15 cellular contexts compared by ENCODE assay signal in genomic region chr9:124980434-124980833, GRCh38. TPM values are rescaled to one million over a fixed set of nuclear protein-coding genes. Genes with fewer than 3 reads are reported as not detected.
DNase-seq lines count a peak whose midpoint lies in the region; TF ChIP-seq lines count a peak whose summit lies in the region.
"Had no signal": no experiment of that assay in that cellular context is flagged by ENCODE, and none has a peak within 500 bp of the region (broad histone marks: within the 10 kb centered on the region; RNA-seq: fewer than 3 reads in every experiment).

No MANE protein-coding gene starts in this region.

- no peaks in the 10 kb centered on the region for H3K9me3 Mint-ChIP-seq in nephron
- H3K9me3 Mint-ChIP-seq: CD4-positive, alpha-beta memory T cell; GM23338; H9 had no signal

- H3K27me3 ChIP-seq in tibial artery = no peaks in the 10 kb centered on the region

- TF ChIP-seq CTCF in epithelial cell of proximal tubule (conservative IDR thresholded peaks at IDR 0.05; ENCODE audit: low read depth, low read length) (no peak), nephron (IDR thresholded peaks at IDR 0.05; ENCODE audit: unreplicated experiment in 3 of 3) (no peak), tibial artery (IDR thresholded peaks at IDR 0.05) (no peak)

- H3K4me3 ChIP-seq in epithelial cell of proximal tubule (ENCODE audit: low read depth, low read length) (no peak overlapping the region), tibial artery (no peak overlapping the region)
- H3K4me3 ChIP-seq: GM23338 had no signal

- no peaks in the 10 kb centered on the region for H3K4me1 ChIP-seq in tibial artery

- no peaks in the 10 kb centered on the region for H3K9me3 ChIP-seq in tibial artery

- peaks cover 24% of the 10 kb centered on the region for H3K36me3 Mint-ChIP-seq in nephron (ENCODE audit: low read depth)

- H3K27ac ChIP-seq in tibial artery = no peak overlapping the region

- H3K36me3 ChIP-seq in tibial artery = peaks cover 8 to 14% (median 12%) of the 10 kb centered on the region in 3 donors

- H3K27ac Mint-ChIP-seq in nephron = peak overlapping the region; percentile 32 to 47 (median 40)
- H3K27ac Mint-ChIP-seq: CD4-positive, alpha-beta memory T cell; GM23338 had no signal

- no peaks in the 10 kb centered on the region for H3K27me3 Mint-ChIP-seq in nephron (ENCODE audit: low read depth)
- H3K27me3 Mint-ChIP-seq: CD4-positive, alpha-beta memory T cell had no signal

- no peak overlapping the region for H3K4me3 Mint-ChIP-seq in nephron
- H3K4me3 Mint-ChIP-seq: CD4-positive, alpha-beta memory T cell; GM23338; H9 had no signal

- DNase-seq in epithelial cell of proximal tubule (ENCODE audit: low read depth) = peak; percentile 23
- peak; percentile 38 for DNase-seq in kidney tubule cell (ENCODE audit: low spot score)
- no peak for DNase-seq in tibial artery
- no peak for DNase-seq in NCI-H1694 treated with DMSO at 0.1 percent for 48 hours (lab: John Stamatoyannopoulos, UW)
- no peak for DNase-seq in activated CD4-positive, alpha-beta T cell treated with anti-CD3 and anti-CD28 coated beads, Interleukin-2, amount 50 U/mL, for 4 hours
- DNase-seq: C1 segment of cervical spinal cord; Calu3; CD4-positive, alpha-beta memory T cell; COR-L47; DMS53; DMS79 treated with DMSO at 0.1 percent for 48 hours; GF-D8; H9 had no signal

- H3K4me1 Mint-ChIP-seq in nephron = no peaks in the 10 kb centered on the region
- H3K4me1 Mint-ChIP-seq: CD4-positive, alpha-beta memory T cell had no signal

- intact Hi-C loops in tibial artery (cut with DNase I; ENCODE audit: low total_unique reads) = no loop called here

RNA-seq across cellular contexts. Expression of gene GOLGA1, which starts 39.6 kb away (rescaled TPM):
- total RNA-seq in epithelial cell of proximal tubule = 5.4 and 26.0 TPM in 2 replicates

Comparison
In these comparisons a context has a peak if more than half of its experiments do, and no peak if none do; other contexts are left out.
1. DNase-seq: peak in epithelial cell of proximal tubule (single experiment) and kidney tubule cell (single experiment); none in tibial artery (0 of 2), NCI-H1694 treated with DMSO at 0.1 percent for 48 hours (single experiment) and activated CD4-positive, alpha-beta T cell treated with anti-CD3 and anti-CD28 coated beads, Interleukin-2, amount 50 U/mL, for 4 hours (0 of 2).